ENCODE assay signal across 1 cellular context in the genomic region with DNA sequence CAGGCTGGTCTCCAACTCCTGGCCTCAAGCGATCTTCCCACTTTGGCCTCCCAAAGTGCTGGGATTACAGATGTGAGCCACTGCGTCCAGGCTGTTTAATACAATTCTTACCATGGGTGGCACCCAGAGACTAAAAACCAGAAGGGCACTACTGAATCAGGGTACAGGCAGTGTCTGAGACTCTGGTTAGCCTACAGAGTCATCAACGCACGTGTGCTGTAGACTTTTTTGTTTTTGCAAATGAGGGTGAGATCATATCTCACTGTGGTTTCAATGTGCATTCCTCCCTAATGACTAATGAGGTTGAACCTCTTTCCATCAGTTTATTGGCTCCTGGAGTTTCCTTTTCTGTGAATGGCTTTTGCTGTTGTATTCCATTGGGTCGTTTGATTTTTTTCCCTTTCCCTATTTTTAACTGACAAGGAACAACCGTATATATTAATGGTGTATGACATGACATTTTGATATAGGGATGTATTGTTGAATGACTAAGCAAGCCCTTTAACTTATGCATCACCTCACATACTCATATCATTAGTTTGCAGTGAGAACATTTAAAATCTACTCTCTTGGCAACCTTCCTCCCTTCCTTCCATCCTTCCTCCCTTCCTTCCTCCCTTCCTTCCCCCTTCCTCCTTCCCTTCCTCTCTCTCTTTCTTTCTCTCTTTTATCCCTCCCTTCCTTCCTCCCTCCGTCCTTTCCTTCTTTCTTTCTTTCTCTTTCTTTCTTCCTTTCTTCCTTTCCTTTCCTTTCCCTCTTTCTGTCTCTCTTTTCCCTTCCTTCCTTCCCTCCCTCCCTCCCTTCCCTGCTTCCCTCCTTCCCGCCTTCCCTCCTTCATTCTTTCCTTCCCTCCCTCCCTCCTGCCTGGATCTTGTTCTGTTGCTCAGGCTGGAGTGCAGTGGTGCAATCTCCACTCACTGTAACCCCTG.
TF ChIP-seq lines count a peak whose summit lies in the region.

No MANE protein-coding gene starts in this region.

TF ChIP-seq in K562, 482 proteins besides CTCF, POLR2A, EP300 and RAD21 (continued from another document and continues in another):
- TF ChIP-seq ZNF140 (CRISPR knock-in tag; IDR thresholded peaks at IDR 0.05) (no peak), ZNF184 (CRISPR knock-in tag; IDR thresholded peaks at IDR 0.05) (no peak), ZFP30 (CRISPR knock-in tag; IDR thresholded peaks at IDR 0.05; ENCODE audit: borderline replicate concordance) (no peak), BCOR (IDR thresholded peaks at IDR 0.05) (peak; percentile 66; the same call in 1 of the 2 replicates), POLR2B (IDR thresholded peaks at IDR 0.05; ENCODE audit: low read depth, partially characterized antibody) (no peak), CHD4 (IDR thresholded peaks at IDR 0.05; ENCODE audit: insufficient read depth, insufficient replicate concordance, low read depth, low read length, poor library complexity, severe bottlenecking) (no peak), TAF7 (tag; IDR thresholded peaks at IDR 0.05) (no peak), SMAD2 (IDR thresholded peaks at IDR 0.05; ENCODE audit: low read depth, low read length) (no peak), SP2 (IDR thresholded peaks at IDR 0.05; ENCODE audit: extremely low read depth, low read depth, low read length, poor library complexity, severe bottlenecking) (no peak), ZNF197 (CRISPR knock-in tag; IDR thresholded peaks at IDR 0.05; ENCODE audit: low read depth) (no peak), BHLHE40 (IDR thresholded peaks at IDR 0.05; ENCODE audit: low read length) (peak; percentile 98), LEF1 (IDR thresholded peaks at IDR 0.05) (peak; percentile 69; the same call in 1 of the 2 replicates), ZNF584 (CRISPR knock-in tag; IDR thresholded peaks at IDR 0.05; ENCODE audit: low read depth) (no peak), ZNF232 (CRISPR knock-in tag; IDR thresholded peaks at IDR 0.05) (no peak), CAMTA2 (CRISPR knock-in tag; conservative IDR thresholded peaks at IDR 0.05) (no peak), L3MBTL2 (IDR thresholded peaks at IDR 0.05) (peak; percentile 73; the same call in 1 of the 2 replicates), ZEB2 (IDR thresholded peaks at IDR 0.05) (peak; percentile 80), DNMT1 (IDR thresholded peaks at IDR 0.05) (no peak), CEBPB (tag; IDR thresholded peaks at IDR 0.05) (no peak), ARID2 (IDR thresholded peaks at IDR 0.05) (no peak), ZNF212 (CRISPR knock-in tag; IDR thresholded peaks at IDR 0.05) (no peak), ZNF431 (CRISPR knock-in tag; IDR thresholded peaks at IDR 0.05) (no peak), POLR2AphosphoS2 (IDR thresholded peaks at IDR 0.05; ENCODE audit: low read length) (no peak), DACH1 (IDR thresholded peaks at IDR 0.05; ENCODE audit: partially characterized antibody) (peak; percentile 79), FOXP1 (CRISPR knock-in tag; IDR thresholded peaks at IDR 0.05) (no peak), MTA2 (IDR thresholded peaks at IDR 0.05; ENCODE audit: low read depth) (peak; percentile 51), MECOM (CRISPR knock-in tag; IDR thresholded peaks at IDR 0.05) (no peak), TGIF2 (CRISPR knock-in tag; IDR thresholded peaks at IDR 0.05) (no peak), TARDBP (IDR thresholded peaks at IDR 0.05) (no peak), ZNF444 (CRISPR knock-in tag; IDR thresholded peaks at IDR 0.05) (no peak), ZBED1 (IDR thresholded peaks at IDR 0.05) (no peak), HDAC8 (tag; IDR thresholded peaks at IDR 0.05) (no peak), ESRRB (CRISPR knock-in tag; IDR thresholded peaks at IDR 0.05; ENCODE audit: borderline replicate concordance) (no peak), KHSRP (IDR thresholded peaks at IDR 0.05) (peak; percentile 11; the same call in 1 of the 2 replicates), SNRNP70 (optimal IDR thresholded peaks at IDR 0.05; ENCODE audit: low read depth, low read length) (no peak), ZNF133 (CRISPR knock-in tag; IDR thresholded peaks at IDR 0.05) (no peak), CBX1 (IDR thresholded peaks at IDR 0.05; ENCODE audit: low read depth) (no peak), BMI1 (IDR thresholded peaks at IDR 0.05; ENCODE audit: low read length) (no peak), RBM17 (IDR thresholded peaks at IDR 0.05; ENCODE audit: borderline replicate concordance, low read depth, low read length) (no peak), NRF1 (conservative IDR thresholded peaks at IDR 0.05 in 1 of 2, IDR thresholded peaks at IDR 0.05 in 1 of 2) (no peak; a peak in 1 of 4 replicates), NCOA6 (IDR thresholded peaks at IDR 0.05) (no peak), YY1 (IDR thresholded peaks at IDR 0.05; ENCODE audit: borderline replicate concordance in 1 of 3, control insufficient read depth in 1 of 3, extremely low read depth in 1 of 3, insufficient read depth in 3 of 3, insufficient read length in 1 of 3, insufficient replicate concordance in 2 of 3, low read depth in 1 of 3, low read length in 2 of 3) (peak in 1 of 3 experiments; percentile 5), FOSL1 (tag; conservative IDR thresholded peaks at IDR 0.05) (peak; percentile 98)
- TF ChIP-seq, protein P1, sequence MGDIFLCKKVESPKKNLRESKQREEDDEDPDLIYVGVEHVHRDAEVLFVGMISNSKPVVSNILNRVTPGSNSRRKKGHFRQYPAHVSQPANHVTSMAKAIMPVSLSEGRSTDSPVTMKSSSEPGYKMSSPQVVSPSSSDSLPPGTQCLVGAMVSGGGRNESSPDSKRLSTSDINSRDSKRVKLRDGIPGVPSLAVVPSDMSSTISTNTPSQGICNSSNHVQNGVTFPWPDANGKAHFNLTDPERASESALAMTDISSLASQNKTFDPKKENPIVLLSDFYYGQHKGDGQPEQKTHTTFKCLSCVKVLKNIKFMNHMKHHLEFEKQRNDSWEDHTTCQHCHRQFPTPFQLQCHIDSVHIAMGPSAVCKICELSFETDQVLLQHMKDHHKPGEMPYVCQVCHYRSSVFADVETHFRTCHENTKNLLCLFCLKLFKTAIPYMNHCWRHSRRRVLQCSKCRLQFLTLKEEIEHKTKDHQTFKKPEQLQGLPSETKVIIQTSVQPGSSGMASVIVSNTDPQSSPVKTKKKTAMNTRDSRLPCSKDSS (IDR thresholded peaks at IDR 0.05; ENCODE audit: low read depth, partially characterized antibody) = no peak
- TF ChIP-seq, protein P2, sequence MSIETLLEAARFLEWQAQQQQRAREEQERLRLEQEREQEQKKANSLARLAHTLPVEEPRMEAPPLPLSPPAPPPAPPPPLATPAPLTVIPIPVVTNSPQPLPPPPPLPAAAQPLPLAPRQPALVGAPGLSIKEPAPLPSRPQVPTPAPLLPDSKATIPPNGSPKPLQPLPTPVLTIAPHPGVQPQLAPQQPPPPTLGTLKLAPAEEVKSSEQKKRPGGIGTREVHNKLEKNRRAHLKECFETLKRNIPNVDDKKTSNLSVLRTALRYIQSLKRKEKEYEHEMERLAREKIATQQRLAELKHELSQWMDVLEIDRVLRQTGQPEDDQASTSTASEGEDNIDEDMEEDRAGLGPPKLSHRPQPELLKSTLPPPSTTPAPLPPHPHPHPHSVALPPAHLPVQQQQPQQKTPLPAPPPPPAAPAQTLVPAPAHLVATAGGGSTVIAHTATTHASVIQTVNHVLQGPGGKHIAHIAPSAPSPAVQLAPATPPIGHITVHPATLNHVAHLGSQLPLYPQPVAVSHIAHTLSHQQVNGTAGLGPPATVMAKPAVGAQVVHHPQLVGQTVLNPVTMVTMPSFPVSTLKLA (conservative IDR thresholded peaks at IDR 0.05) = peak; percentile 92 to 94
- TF ChIP-seq, protein P3, sequence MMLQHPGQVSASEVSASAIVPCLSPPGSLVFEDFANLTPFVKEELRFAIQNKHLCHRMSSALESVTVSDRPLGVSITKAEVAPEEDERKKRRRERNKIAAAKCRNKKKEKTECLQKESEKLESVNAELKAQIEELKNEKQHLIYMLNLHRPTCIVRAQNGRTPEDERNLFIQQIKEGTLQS (IDR thresholded peaks at IDR 0.05) = peak; percentile 98
- TF ChIP-seq, protein P3 (CRISPR knock-in tag; conservative IDR thresholded peaks at IDR 0.05) = peak; percentile 93
- TF ChIP-seq, protein P4, sequence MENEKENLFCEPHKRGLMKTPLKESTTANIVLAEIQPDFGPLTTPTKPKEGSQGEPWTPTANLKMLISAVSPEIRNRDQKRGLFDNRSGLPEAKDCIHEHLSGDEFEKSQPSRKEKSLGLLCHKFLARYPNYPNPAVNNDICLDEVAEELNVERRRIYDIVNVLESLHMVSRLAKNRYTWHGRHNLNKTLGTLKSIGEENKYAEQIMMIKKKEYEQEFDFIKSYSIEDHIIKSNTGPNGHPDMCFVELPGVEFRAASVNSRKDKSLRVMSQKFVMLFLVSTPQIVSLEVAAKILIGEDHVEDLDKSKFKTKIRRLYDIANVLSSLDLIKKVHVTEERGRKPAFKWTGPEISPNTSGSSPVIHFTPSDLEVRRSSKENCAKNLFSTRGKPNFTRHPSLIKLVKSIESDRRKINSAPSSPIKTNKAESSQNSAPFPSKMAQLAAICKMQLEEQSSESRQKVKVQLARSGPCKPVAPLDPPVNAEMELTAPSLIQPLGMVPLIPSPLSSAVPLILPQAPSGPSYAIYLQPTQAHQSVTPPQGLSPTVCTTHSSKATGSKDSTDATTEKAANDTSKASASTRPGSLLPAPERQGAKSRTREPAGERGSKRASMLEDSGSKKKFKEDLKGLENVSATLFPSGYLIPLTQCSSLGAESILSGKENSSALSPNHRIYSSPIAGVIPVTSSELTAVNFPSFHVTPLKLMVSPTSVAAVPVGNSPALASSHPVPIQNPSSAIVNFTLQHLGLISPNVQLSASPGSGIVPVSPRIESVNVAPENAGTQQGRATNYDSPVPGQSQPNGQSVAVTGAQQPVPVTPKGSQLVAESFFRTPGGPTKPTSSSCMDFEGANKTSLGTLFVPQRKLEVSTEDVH (IDR thresholded peaks at IDR 0.05; ENCODE audit: low read depth, partially characterized antibody) = peak; percentile 23
- TF ChIP-seq, protein P5, sequence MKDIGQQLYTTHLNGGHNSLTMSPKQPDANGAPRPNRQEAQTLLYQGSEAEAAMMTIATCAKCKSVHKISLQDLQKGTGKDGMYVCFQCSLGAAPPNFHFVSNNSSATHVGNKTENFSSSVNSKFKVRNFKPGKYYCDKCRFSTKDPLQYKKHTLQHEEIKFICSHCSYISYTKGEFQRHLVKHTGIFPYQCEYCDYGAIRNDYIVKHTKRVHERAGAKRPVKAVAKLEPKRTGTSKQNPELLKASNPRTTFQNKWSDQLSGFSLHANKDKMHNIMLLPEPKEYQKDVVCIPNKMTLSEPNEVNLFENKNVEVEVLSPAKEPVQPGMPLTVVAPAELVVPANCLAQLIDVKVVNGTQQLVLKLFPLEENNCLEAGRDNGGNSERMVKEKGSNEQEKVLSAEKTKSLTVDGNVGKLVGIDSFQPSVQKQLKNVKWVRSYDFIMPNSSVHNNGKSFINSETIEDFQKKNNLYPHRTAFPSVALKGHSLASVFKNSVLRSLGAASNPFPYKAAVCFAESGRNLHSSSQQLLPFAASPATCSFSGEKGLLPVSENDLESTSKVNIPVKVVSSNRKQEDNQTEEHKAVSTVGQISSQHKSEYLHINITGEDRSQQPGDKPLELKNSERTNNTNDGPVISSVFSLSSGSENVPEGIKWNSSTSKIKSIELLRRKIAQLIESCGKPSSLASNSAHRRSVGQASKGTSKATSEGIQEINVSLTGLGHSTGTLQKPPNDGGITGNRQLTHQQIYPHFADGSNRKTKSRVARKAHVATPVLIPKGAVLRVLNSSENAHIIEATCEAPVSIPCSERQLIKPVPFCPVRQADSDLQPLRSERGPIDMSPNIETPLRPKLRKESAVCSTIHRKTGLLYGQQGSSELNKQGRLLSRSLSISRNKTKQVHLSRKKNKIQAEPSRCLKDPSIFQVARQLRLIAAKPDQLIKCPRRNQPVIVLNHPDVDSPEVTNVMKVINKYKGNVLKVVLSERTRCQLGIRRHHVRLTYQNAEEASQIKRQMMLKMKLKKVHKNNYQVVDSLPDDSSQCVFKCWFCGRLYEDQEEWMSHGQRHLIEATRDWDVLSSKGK (CRISPR knock-in tag; IDR thresholded peaks at IDR 0.05) = no peak
- TF ChIP-seq, protein P6, sequence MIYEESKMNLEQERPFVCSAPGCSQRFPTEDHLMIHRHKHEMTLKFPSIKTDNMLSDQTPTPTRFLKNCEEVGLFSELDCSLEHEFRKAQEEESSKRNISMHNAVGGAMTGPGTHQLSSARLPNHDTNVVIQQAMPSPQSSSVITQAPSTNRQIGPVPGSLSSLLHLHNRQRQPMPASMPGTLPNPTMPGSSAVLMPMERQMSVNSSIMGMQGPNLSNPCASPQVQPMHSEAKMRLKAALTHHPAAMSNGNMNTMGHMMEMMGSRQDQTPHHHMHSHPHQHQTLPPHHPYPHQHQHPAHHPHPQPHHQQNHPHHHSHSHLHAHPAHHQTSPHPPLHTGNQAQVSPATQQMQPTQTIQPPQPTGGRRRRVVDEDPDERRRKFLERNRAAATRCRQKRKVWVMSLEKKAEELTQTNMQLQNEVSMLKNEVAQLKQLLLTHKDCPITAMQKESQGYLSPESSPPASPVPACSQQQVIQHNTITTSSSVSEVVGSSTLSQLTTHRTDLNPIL (CRISPR knock-in tag; IDR thresholded peaks at IDR 0.05) = no peak
- TF ChIP-seq, protein P7, sequence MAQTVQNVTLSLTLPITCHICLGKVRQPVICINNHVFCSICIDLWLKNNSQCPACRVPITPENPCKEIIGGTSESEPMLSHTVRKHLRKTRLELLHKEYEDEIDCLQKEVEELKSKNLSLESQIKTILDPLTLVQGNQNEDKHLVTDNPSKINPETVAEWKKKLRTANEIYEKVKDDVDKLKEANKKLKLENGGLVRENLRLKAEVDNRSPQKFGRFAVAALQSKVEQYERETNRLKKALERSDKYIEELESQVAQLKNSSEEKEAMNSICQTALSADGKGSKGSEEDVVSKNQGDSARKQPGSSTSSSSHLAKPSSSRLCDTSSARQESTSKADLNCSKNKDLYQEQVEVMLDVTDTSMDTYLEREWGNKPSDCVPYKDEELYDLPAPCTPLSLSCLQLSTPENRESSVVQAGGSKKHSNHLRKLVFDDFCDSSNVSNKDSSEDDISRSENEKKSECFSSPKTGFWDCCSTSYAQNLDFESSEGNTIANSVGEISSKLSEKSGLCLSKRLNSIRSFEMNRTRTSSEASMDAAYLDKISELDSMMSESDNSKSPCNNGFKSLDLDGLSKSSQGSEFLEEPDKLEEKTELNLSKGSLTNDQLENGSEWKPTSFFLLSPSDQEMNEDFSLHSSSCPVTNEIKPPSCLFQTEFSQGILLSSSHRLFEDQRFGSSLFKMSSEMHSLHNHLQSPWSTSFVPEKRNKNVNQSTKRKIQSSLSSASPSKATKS (CRISPR knock-in tag; IDR thresholded peaks at IDR 0.05) = no peak
- TF ChIP-seq, protein P8, sequence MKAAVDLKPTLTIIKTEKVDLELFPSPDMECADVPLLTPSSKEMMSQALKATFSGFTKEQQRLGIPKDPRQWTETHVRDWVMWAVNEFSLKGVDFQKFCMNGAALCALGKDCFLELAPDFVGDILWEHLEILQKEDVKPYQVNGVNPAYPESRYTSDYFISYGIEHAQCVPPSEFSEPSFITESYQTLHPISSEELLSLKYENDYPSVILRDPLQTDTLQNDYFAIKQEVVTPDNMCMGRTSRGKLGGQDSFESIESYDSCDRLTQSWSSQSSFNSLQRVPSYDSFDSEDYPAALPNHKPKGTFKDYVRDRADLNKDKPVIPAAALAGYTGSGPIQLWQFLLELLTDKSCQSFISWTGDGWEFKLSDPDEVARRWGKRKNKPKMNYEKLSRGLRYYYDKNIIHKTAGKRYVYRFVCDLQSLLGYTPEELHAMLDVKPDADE (conservative IDR thresholded peaks at IDR 0.05; ENCODE audit: control insufficient read depth, low read depth, low read length) = no peak
